In genomic region chr11:69088676-69089146, GRCh38 we compare ENCODE assay signal across 8 cellular contexts. TPM values are rescaled to one million over a fixed set of nuclear protein-coding genes. Genes with fewer than 3 reads are reported as not detected.
A peak's percentile ranks its signal among the peaks of the same experiment; 100 is the strongest.
DNase-seq lines count a peak whose midpoint lies in the region; ATAC-seq and TF ChIP-seq lines count a peak whose summit lies in the region.

No MANE protein-coding gene starts in this region.

- BruUV-seq in MCF 10A (replicated peaks; lab: Mats Ljungman, UMichigan) = no TSS peak

- peaks cover 25% of the 10 kb centered on the region for H3K36me3 Mint-ChIP-seq in MCF 10A (ENCODE audit: insufficient read depth, unreplicated experiment)

- peaks cover 8% of the 10 kb centered on the region for H3K4me1 Mint-ChIP-seq in MCF 10A (ENCODE audit: insufficient read depth, unreplicated experiment)

- no peak overlapping the region for H3K4me3 Mint-ChIP-seq in MCF 10A (ENCODE audit: unreplicated experiment)

- DNase-seq in activated gamma-delta T cell treated with Interleukin-2 at 50 U/mL for 16 hours = peak; percentile 56
- DNase-seq in activated gamma-delta T cell (lab: John Stamatoyannopoulos, UW) = no peak
- peak; percentile 38 for DNase-seq in NCI-H2029 (lab: John Stamatoyannopoulos, UW)
- peak; percentile 55 for DNase-seq in UCSD-AML1 (lab: John Stamatoyannopoulos, UW; ENCODE audit: unreplicated experiment)
- peak; percentile 88 for DNase-seq in MCF 10A (ENCODE audit: unreplicated experiment)
- peak; percentile 81 for DNase-seq in inferior parietal cortex (ENCODE audit: extremely low spot score)
- DNase-seq in stimulated activated CD4-positive, alpha-beta T cell treated with anti-CD3 and anti-CD28 coated beads, Interleukin-12 subunit alpha, Interleukin-12 subunit beta, amount 100 ng/mL, for 48 hours (ENCODE audit: low read depth in 2 of 3, low spot score in 1 of 3) = peak; percentile 39 to 64 (median 42)

- TF ChIP-seq CTCF in MCF 10A (IDR thresholded peaks at IDR 0.05; ENCODE audit: unreplicated experiment) = peak; percentile 72

- H3K9me3 Mint-ChIP-seq in MCF 10A (ENCODE audit: unreplicated experiment) = no peaks in the 10 kb centered on the region

- H3K27me3 Mint-ChIP-seq in MCF 10A (ENCODE audit: insufficient read depth, unreplicated experiment) = no peaks in the 10 kb centered on the region

- POLR2A ChIA-PET in MCF 10A (lab: Yijun Ruan, JAX) = interaction anchor here (0.8 kb wide), 1 partner anchor 184 kb away, joined by 4 read pairs; no protein-coding TSS in a partner anchor

- CTCF ChIA-PET in MCF 10A (lab: Yijun Ruan, JAX) = interaction anchor here (0.6 to 1.7 kb wide), 7 partner anchors 9 to 435 kb away, joined by 3 to 5 read pairs (median 3); no protein-coding TSS in a partner anchor

- ATAC-seq in GM21515 (IDR thresholded peaks at IDR 0.05; ENCODE audit: unreplicated experiment) = no peak

- peak overlapping the region; percentile 23 for H3K27ac Mint-ChIP-seq in MCF 10A (ENCODE audit: low read depth, unreplicated experiment)

- intact Hi-C loops in MCF 10A (cut with micrococcal nuclease) = loop anchor here (1.0 to 10.0 kb wide), 5 partner anchors 46 to 455 kb away; partner anchors contain the start of genes CPT1A, IGHMBP2 and MRPL21

RNA-seq across cellular contexts. Expression of gene TPCN2, which starts 40.0 kb away (rescaled TPM):
- total RNA-seq in MCF 10A (2022) = 16.3 and 19.2 TPM in 2 replicates
